19 cellular contexts compared by ENCODE assay signal in the genomic region with DNA sequence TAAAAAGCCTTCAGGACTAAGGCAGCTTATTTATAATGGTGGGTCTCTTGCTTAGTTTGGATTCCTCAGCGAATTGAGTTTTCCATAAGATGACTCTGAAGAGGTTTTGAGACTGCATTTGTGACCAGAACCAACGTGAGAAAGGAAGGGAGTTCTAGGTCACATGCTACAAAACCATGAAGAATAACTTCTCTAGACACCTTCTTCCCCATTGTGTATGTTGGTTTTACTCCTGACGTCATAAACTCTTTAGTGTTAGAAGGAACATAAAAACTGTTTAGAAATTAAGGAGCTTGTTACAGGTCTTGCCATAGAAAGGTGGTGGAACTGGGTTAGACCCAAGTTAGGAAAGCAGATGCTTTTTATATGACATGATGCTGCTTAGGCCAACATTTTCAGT. TPM values are rescaled to one million over a fixed set of nuclear protein-coding genes. Genes with fewer than 3 reads are reported as not detected.
A peak's percentile ranks its signal among the peaks of the same experiment; 100 is the strongest.
DNase-seq lines count a peak whose midpoint lies in the region; ATAC-seq and TF ChIP-seq lines count a peak whose summit lies in the region.
"Had no signal": no experiment of that assay in that cellular context is flagged by ENCODE, and none has a peak within 500 bp of the region (broad histone marks: within the 10 kb centered on the region; RNA-seq: fewer than 3 reads in every experiment).

No MANE protein-coding gene starts in this region.

- H3K9me3 Mint-ChIP-seq in activated B cell treated with CpG ODN at 0.5 μM for 24 hours, result peaks cover 2% of the 10 kb centered on the region
- H3K9me3 Mint-ChIP-seq: activated naive CD8-positive, alpha-beta T cell treated with anti-CD3 and anti-CD28 coated beads, Interleukin-2, amount 50 U/mL, for 24 hours; activated T-cell treated with anti-CD3 and anti-CD28 coated beads, Interleukin-2, amount 50 U/mL, for 24 hours had no signal

- 55 to 59% methylated on average over 3 of the region's 3 CpGs for WGBS in tibial nerve, 2 donors

- H3K27ac Mint-ChIP-seq in activated B cell treated with CpG ODN at 0.5 μM for 24 hours, result peak overlapping the region; percentile 31
- H3K27ac Mint-ChIP-seq: activated naive CD8-positive, alpha-beta T cell treated with anti-CD3 and anti-CD28 coated beads, Interleukin-2, amount 50 U/mL, for 24 hours; activated T-cell treated with anti-CD3 and anti-CD28 coated beads, Interleukin-2, amount 50 U/mL, for 24 hours had no signal

- no peaks in the 10 kb centered on the region for H3K27me3 Mint-ChIP-seq in activated B cell treated with CpG ODN at 0.5 μM for 24 hours
- H3K27me3 Mint-ChIP-seq: activated naive CD8-positive, alpha-beta T cell treated with anti-CD3 and anti-CD28 coated beads, Interleukin-2, amount 50 U/mL, for 24 hours; activated T-cell treated with anti-CD3 and anti-CD28 coated beads, Interleukin-2, amount 50 U/mL, for 24 hours had no signal

- H3K4me1 Mint-ChIP-seq in activated B cell treated with CpG ODN at 0.5 μM for 24 hours, result peaks cover 38% of the 10 kb centered on the region

- ATAC-seq in Right ventricle myocardium inferior (no peak), activated B cell treated with CpG ODN at 0.5 μM for 24 hours (ENCODE audit: low read depth) (peak; percentile 37), mucosa of descending colon (peak; percentile 44), HG02981 (IDR thresholded peaks at IDR 0.05; ENCODE audit: unreplicated experiment) (no peak)
- ATAC-seq: activated naive CD8-positive, alpha-beta T cell treated with anti-CD3 and anti-CD28 coated beads, Interleukin-2, amount 50 U/mL, for 24 hours; PC-3 had no signal

- intact Hi-C loops in left ventricle myocardium inferior (cut with micrococcal nuclease) (no loop called here), Right ventricle myocardium inferior (cut with DNase I) (no loop called here), activated B cell treated with CpG ODN at 0.5 μM for 24 hours (cut with micrococcal nuclease) (loop anchor here (1.0 kb wide), 1 partner anchor 10 kb away; no protein-coding TSS in a partner anchor), mucosa of descending colon (cut with DNase I, micrococcal nuclease) (no loop called here)

- H3K36me3 ChIP-seq in left ventricle myocardium inferior, result no peaks in the 10 kb centered on the region
- no peaks in the 10 kb centered on the region for H3K36me3 ChIP-seq in mucosa of descending colon (ENCODE audit: low read depth)
- no peaks in the 10 kb centered on the region for H3K36me3 ChIP-seq in tibial nerve
- peaks cover 5% of the 10 kb centered on the region for H3K36me3 ChIP-seq in WERI-Rb-1
- H3K36me3 ChIP-seq: heart left ventricle had no signal

- POLR2A ChIA-PET in activated B cell treated with CpG ODN at 0.5 μM for 24 hours (lab: Charles Lee), result interaction anchor here (0.8 to 1.8 kb wide), 2 partner anchors 10 to 132 kb away, joined by 4 to 5 read pairs; a partner anchor contains a TSS

- CTCF ChIA-PET in activated B cell treated with CpG ODN at 0.5 μM for 24 hours (lab: Charles Lee), result interaction anchor here (1.4 kb wide), 1 partner anchor 11 kb away, joined by 5 read pairs; no protein-coding TSS in a partner anchor

- H3K4me1 ChIP-seq in left ventricle myocardium inferior (peaks cover 91% of the 10 kb centered on the region), mucosa of descending colon (ENCODE audit: low read depth) (no peaks in the 10 kb centered on the region), tibial nerve (peaks cover 0 to 83% (median 31%) of the 10 kb centered on the region in 4 donors)

- no peak overlapping the region for H3K4me3 Mint-ChIP-seq in activated B cell treated with CpG ODN at 0.5 μM for 24 hours
- H3K4me3 Mint-ChIP-seq: activated naive CD8-positive, alpha-beta T cell treated with anti-CD3 and anti-CD28 coated beads, Interleukin-2, amount 50 U/mL, for 24 hours; activated T-cell treated with anti-CD3 and anti-CD28 coated beads, Interleukin-2, amount 50 U/mL, for 24 hours had no signal

- peaks cover 7% of the 10 kb centered on the region for H3K36me3 Mint-ChIP-seq in activated B cell treated with CpG ODN at 0.5 μM for 24 hours (ENCODE audit: low read depth)

- no peak for TF ChIP-seq CTCF in left ventricle myocardium inferior (IDR thresholded peaks at IDR 0.05; ENCODE audit: borderline replicate concordance)
- no peak for TF ChIP-seq CTCF in activated B cell treated with CpG ODN at 0.5 μM for 24 hours (IDR thresholded peaks at IDR 0.05)
- TF ChIP-seq CTCF in mucosa of descending colon (IDR thresholded peaks at IDR 0.05), result no peak
- no peak for TF ChIP-seq CTCF in tibial nerve (IDR thresholded peaks at IDR 0.05)
- TF ChIP-seq CTCF in WERI-Rb-1 (IDR thresholded peaks at IDR 0.05; ENCODE audit: low read depth, low read length), result no peak

- H3K27me3 ChIP-seq in left ventricle myocardium inferior (ENCODE audit: low read depth) (no peaks in the 10 kb centered on the region), tibial nerve (no peaks in the 10 kb centered on the region), WERI-Rb-1 (ENCODE audit: insufficient read depth, low read depth, severe bottlenecking) (no peaks in the 10 kb centered on the region)
- H3K27me3 ChIP-seq: heart left ventricle had no signal

- H3K27ac ChIP-seq in left ventricle myocardium inferior (replicated peaks) (peak overlapping the region; percentile 69), tibial nerve (peak overlapping the region in 3 of 4 donors; percentile 13 to 86 (median 80)), WERI-Rb-1 (no peak overlapping the region)

- peaks cover 4% of the 10 kb centered on the region for H3K9me3 ChIP-seq in left ventricle myocardium inferior (replicated peaks)
- H3K9me3 ChIP-seq in mucosa of descending colon, result no peaks in the 10 kb centered on the region
- H3K9me3 ChIP-seq in tibial nerve, result peaks cover 0 to 3% (median 0%) of the 10 kb centered on the region in 4 donors
- H3K9me3 ChIP-seq in WERI-Rb-1 (ENCODE audit: severe bottlenecking), result no peaks in the 10 kb centered on the region

- no peak for TF ChIP-seq EP300 in tibial nerve (IDR thresholded peaks at IDR 0.05)

- no peak for TF ChIP-seq POLR2A in tibial nerve (IDR thresholded peaks at IDR 0.05)

- H3K4me3 ChIP-seq in left ventricle myocardium inferior, result no peak overlapping the region
- no peak overlapping the region for H3K4me3 ChIP-seq in mucosa of descending colon
- no peak overlapping the region for H3K4me3 ChIP-seq in tibial nerve
- H3K4me3 ChIP-seq in WERI-Rb-1 (ENCODE audit: low read depth, low read length), result no peak overlapping the region
- H3K4me3 ChIP-seq: heart left ventricle had no signal

- DNase-seq in left ventricle myocardium inferior (no peak), Right ventricle myocardium inferior (ENCODE audit: missing footprints) (no peak), activated B cell treated with CpG ODN at 0.5 μM for 24 hours (no peak), mucosa of descending colon (no peak), tibial nerve (ENCODE audit: low spot score in 2 of 2) (no peak), WERI-Rb-1 (no peak), DMS153 treated with DMSO at 0.1 percent for 48 hours (lab: John Stamatoyannopoulos, UW; ENCODE audit: unreplicated experiment) (no peak)
- DNase-seq: activated CD4-positive, CD25-positive, alpha-beta regulatory T cell treated with anti-CD3 and anti-CD28 coated beads, Interleukin-2, amount 50 U/mL, for 72 hours; activated gamma-delta T cell treated with Interleukin-2 at 50 U/mL for 16 hours; activated naive CD8-positive, alpha-beta T cell treated with anti-CD3 and anti-CD28 coated beads, Interleukin-2, amount 50 U/mL, for 24 hours; activated T-cell treated with anti-CD3 and anti-CD28 coated beads, Interleukin-2, amount 50 U/mL, for 24 hours; DMS79; heart left ventricle; NCI-H1417; NCI-H446; PC-3; SHP77 treated with DMSO at 0.1 percent for 48 hours; SW 1271 had no signal

RNA-seq across cellular contexts. Expression of a gene that starts 11.1 kb away (rescaled TPM):
- total RNA-seq in left ventricle myocardium inferior (52.2 TPM), Right ventricle myocardium inferior (45.6 TPM), activated B cell treated with CpG ODN at 0.5 μM for 24 hours (31.2 and 39.2 TPM in 2 replicates), mucosa of descending colon (10 to 100 TPM; 42.0 to 92.1 (median 44.6) TPM), tibial nerve (100 to 1,000 TPM; 129 to 168 (median 151) TPM)

Comparison
In these comparisons a context has a peak if more than half of its experiments do, and no peak if none do; other contexts are left out.
1. ATAC-seq: peak in activated B cell treated with CpG ODN at 0.5 μM for 24 hours (single experiment) and mucosa of descending colon (single experiment); none in Right ventricle myocardium inferior (single experiment) and HG02981 (single experiment).